ENCODE assay signal across 1 cellular context in genomic region chr17:31248986-31249385, GRCh38.
TF ChIP-seq lines count a peak whose summit lies in the region.

No MANE protein-coding gene starts in this region.

TF ChIP-seq in endothelial cell of umbilical vein, 7 proteins besides CTCF, POLR2A, EP300 and RAD21 (continued from another document):
- TF ChIP-seq POLR2AphosphoS5 (IDR thresholded peaks at IDR 0.05; ENCODE audit: insufficient read depth, low read depth, low read length) (no peak), MAX (IDR thresholded peaks at IDR 0.05; ENCODE audit: insufficient read depth, insufficient read length) (no peak), EZH2 (IDR thresholded peaks at IDR 0.05; ENCODE audit: borderline replicate concordance, low read depth, low read length, severe bottlenecking) (no peak), GATA2 (IDR thresholded peaks at IDR 0.05; ENCODE audit: insufficient read depth, insufficient read length, low read depth, low read length) (peak; percentile 91), JUN (IDR thresholded peaks at IDR 0.05; ENCODE audit: borderline replicate concordance, insufficient read depth, insufficient read length, low read depth) (no peak)
